ENCODE assay signal across 1 cellular context in genomic region chr17:1398900-1399299, GRCh38.
TF ChIP-seq lines count a peak whose summit lies in the region.

No MANE protein-coding gene starts in this region.

TF ChIP-seq in SK-N-SH, 30 proteins besides CTCF, POLR2A, EP300 and RAD21 (continued from another document):
- TF ChIP-seq REST (IDR thresholded peaks at IDR 0.05; ENCODE audit: low read depth, low read length) (0 out of 2 replicates have a peak, but pooled peaks have one; percentile 3), ZBTB33 (IDR thresholded peaks at IDR 0.05; ENCODE audit: borderline replicate concordance, low read depth) (no peak)
